In the genomic region with DNA sequence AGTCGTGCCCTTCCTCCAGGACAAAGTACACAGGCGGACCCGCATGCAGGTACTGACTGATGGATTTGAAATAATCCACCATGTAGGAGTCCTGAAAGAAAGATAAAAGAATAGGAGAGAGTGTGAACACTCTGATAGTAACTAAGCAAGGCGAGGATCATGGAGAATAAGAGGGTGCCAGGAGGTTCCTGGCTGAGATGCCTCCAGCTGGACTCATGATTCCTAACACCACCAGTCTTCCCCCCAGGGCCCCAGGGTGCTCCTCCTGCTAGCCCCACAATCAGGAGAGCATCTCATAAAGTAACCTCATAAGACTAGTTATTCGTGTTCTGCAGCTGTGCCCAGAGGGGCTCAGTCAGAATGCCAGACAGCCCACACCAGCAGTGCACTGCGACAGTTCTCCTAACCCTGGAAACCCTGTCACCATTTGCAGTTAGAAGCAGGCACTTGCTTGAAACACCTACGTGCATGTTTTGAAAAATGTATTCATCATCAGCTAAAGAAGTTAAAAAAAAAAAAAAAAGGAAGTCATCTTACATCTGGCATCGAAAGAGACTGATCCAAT, we compare ENCODE assay signal across 14 cellular contexts. TPM values are rescaled to one million over a fixed set of nuclear protein-coding genes. Genes with fewer than 3 reads are reported as not detected.
A peak's percentile ranks its signal among the peaks of the same experiment; 100 is the strongest.
DNase-seq lines count a peak whose midpoint lies in the region; ATAC-seq lines count a peak whose summit lies in the region.
"Had no signal": no experiment of that assay in that cellular context is flagged by ENCODE, and none has a peak within 500 bp of the region (broad histone marks: within the 10 kb centered on the region; RNA-seq: fewer than 3 reads in every experiment).

No MANE protein-coding gene starts in this region.

- H3K4me3 Mint-ChIP-seq in activated T-cell treated with anti-CD3 and anti-CD28 coated beads, Interleukin-2, amount 50 U/mL, for 72 hours: peak overlapping the region; percentile 38 to 51
- H3K4me3 Mint-ChIP-seq in activated CD4-positive, alpha-beta memory T cell treated with anti-CD3 and anti-CD28 coated beads for 36 hours: no peak overlapping the region
- no peak overlapping the region for H3K4me3 Mint-ChIP-seq in stimulated activated memory B cell treated with anti-CD40 and anti-IgM and Interleukin-4, amounts not matched to agents 10 μg/mL and 1 μg/mL and 100 μg/mL, for 72 hours

- ATAC-seq in activated T-cell treated with anti-CD3 and anti-CD28 coated beads, Interleukin-2, amount 50 U/mL, for 72 hours (replicated peaks in 1 of 2): peak in 1 of 2 donors; percentile 43
- ATAC-seq in stimulated activated memory B cell treated with anti-CD40 and anti-IgM and Interleukin-4, amounts not matched to agents 10 μg/mL and 1 μg/mL and 100 μg/mL, for 72 hours: no peak
- ATAC-seq in HG03097 (IDR thresholded peaks at IDR 0.05; ENCODE audit: low FRiP score, unreplicated experiment) (no peak), GM19035 (IDR thresholded peaks at IDR 0.05; ENCODE audit: unreplicated experiment) (no peak)
- ATAC-seq: Panc1 had no signal

- no peaks in the 10 kb centered on the region for H3K27me3 ChIP-seq in effector memory CD4-positive, alpha-beta T cell (replicated peaks; ENCODE audit: control insufficient read depth, insufficient read depth, low read length, poor library complexity, severe bottlenecking)

- peaks cover 24% of the 10 kb centered on the region for H3K4me1 Mint-ChIP-seq in activated T-cell treated with anti-CD3 and anti-CD28 coated beads, Interleukin-2, amount 50 U/mL, for 72 hours (ENCODE audit: low read depth)
- H3K4me1 Mint-ChIP-seq in activated CD4-positive, alpha-beta memory T cell treated with anti-CD3 and anti-CD28 coated beads for 36 hours (ENCODE audit: low read depth): peaks cover 32% of the 10 kb centered on the region
- peaks cover 29% of the 10 kb centered on the region for H3K4me1 Mint-ChIP-seq in stimulated activated memory B cell treated with anti-CD40 and anti-IgM and Interleukin-4, amounts not matched to agents 10 μg/mL and 1 μg/mL and 100 μg/mL, for 72 hours

- peak overlapping the region; percentile 9 for H3K27ac ChIP-seq in effector memory CD4-positive, alpha-beta T cell (ENCODE audit: insufficient read depth, low read length, poor library complexity, severe bottlenecking)
- H3K27ac ChIP-seq: parathyroid adenoma had no signal

- POLR2A ChIA-PET in activated CD4-positive, alpha-beta memory T cell treated with anti-CD3 and anti-CD28 coated beads for 36 hours (lab: Charles Lee): interaction anchor here (1.2 kb wide), 2 partner anchors 10 to 46 kb away, joined by 3 to 5 read pairs; a partner anchor contains a TSS

- CTCF ChIA-PET in activated CD4-positive, alpha-beta memory T cell treated with anti-CD3 and anti-CD28 coated beads for 36 hours (lab: Charles Lee): interaction anchor here (0.6 to 1.4 kb wide), 3 partner anchors 24 to 692 kb away, joined by 3 to 7 read pairs (median 3); no protein-coding TSS in a partner anchor

- H3K9me3 ChIP-seq in effector memory CD4-positive, alpha-beta T cell (ENCODE audit: control insufficient read depth, low read length): no peaks in the 10 kb centered on the region

- H3K36me3 ChIP-seq in effector memory CD4-positive, alpha-beta T cell (ENCODE audit: control insufficient read depth, insufficient read depth, low read length): peaks cover 66% of the 10 kb centered on the region

- H3K27ac Mint-ChIP-seq in activated T-cell treated with anti-CD3 and anti-CD28 coated beads, Interleukin-2, amount 50 U/mL, for 72 hours: peak overlapping the region; percentile 63
- peak overlapping the region; percentile 73 for H3K27ac Mint-ChIP-seq in activated CD4-positive, alpha-beta memory T cell treated with anti-CD3 and anti-CD28 coated beads for 36 hours
- H3K27ac Mint-ChIP-seq in stimulated activated memory B cell treated with anti-CD40 and anti-IgM and Interleukin-4, amounts not matched to agents 10 μg/mL and 1 μg/mL and 100 μg/mL, for 72 hours: peak overlapping the region; percentile 40

- peaks cover 19% of the 10 kb centered on the region for H3K4me1 ChIP-seq in effector memory CD4-positive, alpha-beta T cell (ENCODE audit: control insufficient read depth, insufficient read depth, low read length, poor library complexity, severe bottlenecking)
- H3K4me1 ChIP-seq: parathyroid adenoma had no signal

- no peaks in the 10 kb centered on the region for H3K27me3 Mint-ChIP-seq in activated T-cell treated with anti-CD3 and anti-CD28 coated beads, Interleukin-2, amount 50 U/mL, for 72 hours (ENCODE audit: low read depth)
- no peaks in the 10 kb centered on the region for H3K27me3 Mint-ChIP-seq in activated CD4-positive, alpha-beta memory T cell treated with anti-CD3 and anti-CD28 coated beads for 36 hours
- H3K27me3 Mint-ChIP-seq in stimulated activated memory B cell treated with anti-CD40 and anti-IgM and Interleukin-4, amounts not matched to agents 10 μg/mL and 1 μg/mL and 100 μg/mL, for 72 hours: no peaks in the 10 kb centered on the region

- H3K4me3 ChIP-seq in effector memory CD4-positive, alpha-beta T cell (ENCODE audit: insufficient read depth, low read depth, low read length, poor library complexity, severe bottlenecking): no peak overlapping the region

- DNase-seq in activated T-cell treated with anti-CD3 and anti-CD28 coated beads, Interleukin-2, amount 50 U/mL, for 72 hours: no peak
- DNase-seq in activated T-cell treated with anti-CD3 and anti-CD28 coated beads for 4 hours (no peak), Kasumi-1 (lab: John Stamatoyannopoulos, UW) (no peak)
- DNase-seq in activated CD4-positive, alpha-beta memory T cell treated with anti-CD3 and anti-CD28 coated beads for 36 hours: no peak
- no peak for DNase-seq in effector memory CD4-positive, alpha-beta T cell
- DNase-seq: activated CD8-positive, alpha-beta memory T cell treated with anti-CD3 and anti-CD28 coated beads for 24 hours; amniotic stem cell; DMS79 treated with DMSO at 0.1 percent for 48 hours; stimulated activated CD4-positive, alpha-beta T cell treated with anti-CD3 and anti-CD28 coated beads, Interleukin-15, amount 100 ng/mL, for 24 hours had no signal

- H3K9me3 Mint-ChIP-seq in activated T-cell treated with anti-CD3 and anti-CD28 coated beads, Interleukin-2, amount 50 U/mL, for 72 hours: no peaks in the 10 kb centered on the region
- no peaks in the 10 kb centered on the region for H3K9me3 Mint-ChIP-seq in activated CD4-positive, alpha-beta memory T cell treated with anti-CD3 and anti-CD28 coated beads for 36 hours
- no peaks in the 10 kb centered on the region for H3K9me3 Mint-ChIP-seq in stimulated activated memory B cell treated with anti-CD40 and anti-IgM and Interleukin-4, amounts not matched to agents 10 μg/mL and 1 μg/mL and 100 μg/mL, for 72 hours

- intact Hi-C loops in activated CD4-positive, alpha-beta memory T cell treated with anti-CD3 and anti-CD28 coated beads for 36 hours (cut with micrococcal nuclease): no loop called here

- peaks cover 15 to 19% of the 10 kb centered on the region in 2 donors for H3K36me3 Mint-ChIP-seq in activated T-cell treated with anti-CD3 and anti-CD28 coated beads, Interleukin-2, amount 50 U/mL, for 72 hours (ENCODE audit: insufficient read depth in 2 of 2)
- peaks cover 65% of the 10 kb centered on the region for H3K36me3 Mint-ChIP-seq in activated CD4-positive, alpha-beta memory T cell treated with anti-CD3 and anti-CD28 coated beads for 36 hours
- peaks cover 78% of the 10 kb centered on the region for H3K36me3 Mint-ChIP-seq in stimulated activated memory B cell treated with anti-CD40 and anti-IgM and Interleukin-4, amounts not matched to agents 10 μg/mL and 1 μg/mL and 100 μg/mL, for 72 hours

RNA-seq across cellular contexts. Expression of a gene that starts 36.7 kb away (rescaled TPM):
- total RNA-seq in activated T-cell treated with anti-CD3 and anti-CD28 coated beads, Interleukin-2, amount 50 U/mL, for 72 hours: 10 to 100 TPM; 46.8 to 52.3 TPM
- total RNA-seq in activated CD4-positive, alpha-beta memory T cell treated with anti-CD3 and anti-CD28 coated beads for 36 hours: 10 to 100 TPM; 47.6 to 48.6 TPM

RNA-seq across cellular contexts. Expression of a gene that starts 46.3 kb away (rescaled TPM):
- total RNA-seq in activated T-cell treated with anti-CD3 and anti-CD28 coated beads, Interleukin-2, amount 50 U/mL, for 72 hours: 10 to 100 TPM; 29.3 to 32.4 TPM
- total RNA-seq in activated CD4-positive, alpha-beta memory T cell treated with anti-CD3 and anti-CD28 coated beads for 36 hours: 10 to 100 TPM; 39.3 to 39.9 TPM

Comparison
In these comparisons a context has a peak if more than half of its experiments do, and no peak if none do; other contexts are left out.
1. H3K4me3 Mint-ChIP-seq: peak in activated T-cell treated with anti-CD3 and anti-CD28 coated beads, Interleukin-2, amount 50 U/mL, for 72 hours (2 of 2); none in activated CD4-positive, alpha-beta memory T cell treated with anti-CD3 and anti-CD28 coated beads for 36 hours (single experiment) and stimulated activated memory B cell treated with anti-CD40 and anti-IgM and Interleukin-4, amounts not matched to agents 10 μg/mL and 1 μg/mL and 100 μg/mL, for 72 hours (single experiment).
2. Peak in every context shown above with its lines, with median percentiles within 50 percentile points of each other: H3K27ac Mint-ChIP-seq.